Comparison of ENCODE assay signal across 16 cellular contexts in genomic region chr12:132812631-132813305, GRCh38. TPM values are rescaled to one million over a fixed set of nuclear protein-coding genes. Genes with fewer than 3 reads are reported as not detected.
DNase-seq lines count a peak whose midpoint lies in the region; ATAC-seq, FAIRE-seq and TF ChIP-seq lines count a peak whose summit lies in the region.
"Had no signal": no experiment of that assay in that cellular context is flagged by ENCODE, and none has a peak within 500 bp of the region (broad histone marks: within the 10 kb centered on the region; RNA-seq: fewer than 3 reads in every experiment).

No MANE protein-coding gene starts in this region.

- H3K27ac ChIP-seq in HepG2 (ENCODE audit: extremely low read length, insufficient read depth, low read length): no peak overlapping the region
- H3K27ac ChIP-seq in right lobe of liver: no peak overlapping the region
- H3K27ac ChIP-seq in psoas muscle: no peak overlapping the region
- H3K27ac ChIP-seq: body of pancreas, gastrocnemius medialis had no signal

- H3K36me3 ChIP-seq in HepG2 (replicated peaks in 1 of 2; ENCODE audit: control insufficient read depth in 1 of 2, insufficient read depth in 2 of 2, low read length in 2 of 2) (peaks cover 23 to 55% of the 10 kb centered on the region in 2 experiments), right lobe of liver (peaks cover 5 to 58% (median 36%) of the 10 kb centered on the region in 4 donors), psoas muscle (ENCODE audit: insufficient read depth in 1 of 2, low read depth in 1 of 2) (peaks cover 9 to 83% of the 10 kb centered on the region in 2 donors)

- no peak overlapping the region for H2AFZ ChIP-seq in HepG2 (ENCODE audit: low read length)

- ATAC-seq in HepG2 (no peak), right lobe of liver (no peak), psoas muscle (no peak), left colon (no peak), GM19023 (IDR thresholded peaks at IDR 0.05; ENCODE audit: unreplicated experiment) (no peak)
- ATAC-seq: body of pancreas, gastrocnemius medialis had no signal

- H3K9ac ChIP-seq in HepG2 (ENCODE audit: insufficient read depth, low read depth, low read length): no peak overlapping the region

- no peak for TF ChIP-seq RAD21 in HepG2 (CRISPR knock-in tag; IDR thresholded peaks at IDR 0.05)

- in situ Hi-C loops in HepG2 (cut with HindIII; ENCODE audit: extremely low pct_ligation_motif_present, low pct_unique_long_range_greater_than_20kb): no loop called here

- POLR2A ChIA-PET in HepG2 (lab: Yijun Ruan, JAX): no interaction called here

- H3K9me3 ChIP-seq in HepG2 (ENCODE audit: low read length) (no peaks in the 10 kb centered on the region), right lobe of liver (no peaks in the 10 kb centered on the region), psoas muscle (no peaks in the 10 kb centered on the region)
- H3K9me3 ChIP-seq: body of pancreas, gastrocnemius medialis had no signal

- H3K4me1 ChIP-seq in HepG2 (ENCODE audit: insufficient read depth, low read length) (no peaks in the 10 kb centered on the region), right lobe of liver (no peaks in the 10 kb centered on the region), psoas muscle (no peaks in the 10 kb centered on the region)
- H3K4me1 ChIP-seq: body of pancreas, gastrocnemius medialis had no signal

- no peak for TF ChIP-seq EP300 in HepG2 (IDR thresholded peaks at IDR 0.05; ENCODE audit: low read depth in 2 of 2, low read length in 2 of 2)
- no peak for TF ChIP-seq EP300 in HepG2 (CRISPR knock-in tag; IDR thresholded peaks at IDR 0.05; ENCODE audit: borderline replicate concordance)

- TF ChIP-seq POLR2A in HepG2 (IDR thresholded peaks at IDR 0.05; ENCODE audit: insufficient read depth in 1 of 2, low read depth in 2 of 2, low read length in 2 of 2) (no peak), right lobe of liver (IDR thresholded peaks at IDR 0.05) (no peak)

- no peak for FAIRE-seq in HepG2 (lab: Jason Lieb, UNC)
- FAIRE-seq: kidney had no signal

- WGBS in HepG2 (ENCODE audit: low lambda C conversion rate): 96% methylated on average over 8 of the region's 8 CpGs
- WGBS in right lobe of liver (ENCODE audit: insufficient coverage, low coverage, low lambda C conversion rate, missing lambda C conversion rate): 84% methylated on average over 6 of the region's 8 CpGs
- 90 to 94% (median 90%) methylated on average over 8 of the region's 8 CpGs for WGBS in psoas muscle, 3 donors

- no peak overlapping the region for H3K4me3 ChIP-seq in HepG2 (replicated peaks in 1 of 3; ENCODE audit: insufficient read depth in 1 of 3, low read depth in 2 of 3, low read length in 3 of 3)
- no peak overlapping the region for H3K4me3 ChIP-seq in right lobe of liver
- no peak overlapping the region for H3K4me3 ChIP-seq in choroid plexus epithelial cell (ENCODE audit: low read depth, low read length)
- H3K4me3 ChIP-seq in psoas muscle: no peak overlapping the region
- H3K4me3 ChIP-seq: body of pancreas, gastrocnemius medialis had no signal

- BruUV-seq in HepG2 (replicated peaks; lab: Mats Ljungman, UMichigan): TSS peak; percentile 13

- intact Hi-C loops in HepG2 (cut with micrococcal nuclease; ENCODE audit: unreplicated experiment): no loop called here
- intact Hi-C loops in right lobe of liver (cut with DNase I): no loop called here
- intact Hi-C loops in psoas muscle (cut with DNase I): no loop called here
- intact Hi-C loops in left colon (cut with DNase I, micrococcal nuclease): no loop called here

- no peak overlapping the region for H3K4me2 ChIP-seq in HepG2 (ENCODE audit: low read depth, low read length)

- H4K20me1 ChIP-seq in HepG2 (ENCODE audit: insufficient read depth, low read length): 0 out of 2 replicates have a peak, but pooled peaks cover 3% of the 10 kb centered on the region

- peaks cover 2% of the 10 kb centered on the region for H3K79me2 ChIP-seq in HepG2 (ENCODE audit: insufficient read depth, low read length)

- DNase-seq in HepG2 (ENCODE audit: low spot score) (no peak), right lobe of liver (no peak), OCI-M1 (lab: John Stamatoyannopoulos, UW) (peak; percentile 42), choroid plexus epithelial cell (ENCODE audit: low read depth) (peak; percentile 78), stromal cell of bone marrow (ENCODE audit: low read depth) (peak; percentile 47), psoas muscle (no peak), left colon (no peak)
- DNase-seq: AML-193; body of pancreas; gastrocnemius medialis; kidney; NCI-H1694 treated with DMSO at 0.1 percent for 48 hours; NCI-H526; SIG-M5; stimulated activated CD4-positive, alpha-beta T cell treated with anti-CD3 and anti-CD28 coated beads, Interleukin-2, amount 100 ng/mL, for 24 hours had no signal

- CTCF ChIA-PET in HepG2 (lab: Yijun Ruan, JAX; ENCODE audit: low intra/inter-chr PET ratio, low total read pairs): no interaction called here

- TF ChIP-seq CTCF in HepG2 (CRISPR knock-in tag; IDR thresholded peaks at IDR 0.05) (no peak), right lobe of liver (IDR thresholded peaks at IDR 0.05) (no peak), choroid plexus epithelial cell (conservative IDR thresholded peaks at IDR 0.05; ENCODE audit: low read depth, low read length) (no peak), psoas muscle (IDR thresholded peaks at IDR 0.05) (no peak)

- H3K27me3 ChIP-seq in HepG2 (ENCODE audit: control insufficient read depth in 1 of 2, insufficient read depth in 2 of 2, low read length in 2 of 2) (no peaks in the 10 kb centered on the region), right lobe of liver (no peaks in the 10 kb centered on the region), psoas muscle (ENCODE audit: insufficient read depth in 3 of 3, low read length in 2 of 3) (no peaks in the 10 kb centered on the region)
- H3K27me3 ChIP-seq: body of pancreas, gastrocnemius medialis had no signal

TF ChIP-seq in HepG2, 621 proteins besides CTCF, POLR2A, EP300 and RAD21 (continues in another document):
- no peak for TF ChIP-seq CEBPB (IDR thresholded peaks at IDR 0.05; ENCODE audit: borderline replicate concordance, low read depth, low read length)
- TF ChIP-seq CREBL2 (CRISPR knock-in tag; IDR thresholded peaks at IDR 0.05; ENCODE audit: borderline replicate concordance): no peak

RNA-seq across cellular contexts. Expression of gene GOLGA3, which starts 15.9 kb away (rescaled TPM):
- total RNA-seq in HepG2 (2016; rRNA removed; fragmentation: Illumina TruSeq; extraction: Trizol) (36.0 and 43.0 TPM in 2 replicates), right lobe of liver (10 to 100 TPM; 15.7 to 37.5 (median 22.8) TPM), psoas muscle (10 to 100 TPM; 25.2 to 40.8 (median 31.5) TPM), left colon (10 to 100 TPM; 81.4 to 88.6 TPM)
- total RNA-seq in HepG2 (2016; cell fraction: cytosol; rRNA removed; fragmentation: Illumina TruSeq; extraction: Trizol; ENCODE audit: low read depth): 15.6 and 17.8 TPM in 2 replicates
- 31.7 and 41.8 TPM in 2 replicates for total RNA-seq in HepG2 (2016; cell fraction: insoluble cytoplasmic fraction; rRNA removed; fragmentation: Illumina TruSeq; extraction: Trizol)
- total RNA-seq in HepG2 (2016; cell fraction: membrane; rRNA removed; fragmentation: Illumina TruSeq; extraction: Trizol): 26.6 and 27.1 TPM in 2 replicates
- 40.4 and 48.3 TPM in 2 replicates for total RNA-seq in HepG2 (2016; cell fraction: nucleus; rRNA removed; fragmentation: Illumina TruSeq; extraction: Trizol)
- polyA plus RNA-seq in HepG2 (2011; rRNA removed) (22.0 and 22.7 TPM in 2 replicates), psoas muscle (10 to 100 TPM in 2 of 3 donors, 1 to 10 TPM in 1; 7.5 to 32.6 (median 14.0) TPM)
- 17.7 and 27.7 TPM in 2 replicates for polyA plus RNA-seq in HepG2 (2011; cell fraction: cytosol; rRNA removed)
- 63.9 and 77.3 TPM in 2 replicates for polyA plus RNA-seq in HepG2 (2011; cell fraction: nucleus; rRNA removed)
- 10.9 and 13.5 TPM in 2 replicates for polyA plus RNA-seq in HepG2 (2012)
- polyA plus RNA-seq in HepG2 (2016; cell fraction: cytosol; fragmentation: Illumina TruSeq; extraction: Trizol; ENCODE audit: low read depth): 9.3 and 9.4 TPM in 2 replicates
- polyA plus RNA-seq in HepG2 (2016; cell fraction: insoluble cytoplasmic fraction; fragmentation: Illumina TruSeq; extraction: Trizol; ENCODE audit: low read depth): 14.3 and 16.9 TPM in 2 replicates
- polyA plus RNA-seq in HepG2 (2016; cell fraction: membrane; fragmentation: Illumina TruSeq; extraction: Trizol; ENCODE audit: low read depth): 9.7 and 12.3 TPM in 2 replicates
- 48.3 and 55.7 TPM in 2 replicates for polyA plus RNA-seq in HepG2 (2016; cell fraction: nucleus; fragmentation: Illumina TruSeq; extraction: Trizol; ENCODE audit: insufficient read depth, low read depth)
- polyA minus RNA-seq in HepG2 (2011; rRNA and poly(A)+ RNA removed; ENCODE audit: low replicate concordance): 38.7 and 87.6 TPM in 2 replicates
- polyA minus RNA-seq in HepG2 (2011; cell fraction: cytosol; rRNA and poly(A)+ RNA removed): 27.6 and 33.4 TPM in 2 replicates
- 40.3 and 67.0 TPM in 2 replicates for polyA minus RNA-seq in HepG2 (2011; cell fraction: nucleus; rRNA and poly(A)+ RNA removed)

RNA-seq across cellular contexts. Expression of gene ANKLE2, which starts 51.1 kb away (rescaled TPM):
- total RNA-seq in HepG2 (2016; rRNA removed; fragmentation: Illumina TruSeq; extraction: Trizol) (16.2 and 35.3 TPM in 2 replicates), right lobe of liver (10 to 100 TPM; 13.9 to 25.1 (median 15.7) TPM), psoas muscle (10 to 100 TPM; 25.0 to 56.2 (median 31.8) TPM), left colon (10 to 100 TPM; 41.2 to 50.0 TPM)
- total RNA-seq in HepG2 (2016; cell fraction: cytosol; rRNA removed; fragmentation: Illumina TruSeq; extraction: Trizol; ENCODE audit: low read depth): 20.1 and 20.5 TPM in 2 replicates
- 14.0 and 36.7 TPM in 2 replicates for total RNA-seq in HepG2 (2016; cell fraction: insoluble cytoplasmic fraction; rRNA removed; fragmentation: Illumina TruSeq; extraction: Trizol)
- total RNA-seq in HepG2 (2016; cell fraction: membrane; rRNA removed; fragmentation: Illumina TruSeq; extraction: Trizol): 16.8 and 21.8 TPM in 2 replicates
- 62.3 and 64.4 TPM in 2 replicates for total RNA-seq in HepG2 (2016; cell fraction: nucleus; rRNA removed; fragmentation: Illumina TruSeq; extraction: Trizol)
- polyA plus RNA-seq in HepG2 (2011; rRNA removed) (37.1 and 51.2 TPM in 2 replicates), psoas muscle (10 to 100 TPM; 24.1 to 43.5 (median 29.7) TPM)
- 23.3 and 24.4 TPM in 2 replicates for polyA plus RNA-seq in HepG2 (2011; cell fraction: cytosol; rRNA removed)
- polyA plus RNA-seq in HepG2 (2011; cell fraction: nucleus; rRNA removed): 163 and 166 TPM in 2 replicates
- 30.1 and 31.6 TPM in 2 replicates for polyA plus RNA-seq in HepG2 (2012)
- polyA plus RNA-seq in HepG2 (2016; cell fraction: cytosol; fragmentation: Illumina TruSeq; extraction: Trizol; ENCODE audit: low read depth): 3.0 and 3.4 TPM in 2 replicates
- polyA plus RNA-seq in HepG2 (2016; cell fraction: insoluble cytoplasmic fraction; fragmentation: Illumina TruSeq; extraction: Trizol; ENCODE audit: low read depth): 12.3 and 14.0 TPM in 2 replicates
- polyA plus RNA-seq in HepG2 (2016; cell fraction: membrane; fragmentation: Illumina TruSeq; extraction: Trizol; ENCODE audit: low read depth): 7.1 and 7.4 TPM in 2 replicates
- 129 and 136 TPM in 2 replicates for polyA plus RNA-seq in HepG2 (2016; cell fraction: nucleus; fragmentation: Illumina TruSeq; extraction: Trizol; ENCODE audit: insufficient read depth, low read depth)
- polyA minus RNA-seq in HepG2 (2011; rRNA and poly(A)+ RNA removed; ENCODE audit: low replicate concordance): 183 and 431 TPM in 2 replicates
- 26.3 and 37.6 TPM in 2 replicates for polyA minus RNA-seq in HepG2 (2011; cell fraction: cytosol; rRNA and poly(A)+ RNA removed)
- polyA minus RNA-seq in HepG2 (2011; cell fraction: nucleus; rRNA and poly(A)+ RNA removed): 111 and 121 TPM in 2 replicates

Comparison
In these comparisons a context has a peak if more than half of its experiments do, and no peak if none do; other contexts are left out.
1. DNase-seq: peak in OCI-M1 (single experiment), choroid plexus epithelial cell (single experiment) and stromal cell of bone marrow (single experiment); none in HepG2 (single experiment), right lobe of liver (0 of 3), psoas muscle (0 of 2) and left colon (0 of 2).